Comparison of ENCODE assay signal across 8 cellular contexts in the genomic region with DNA sequence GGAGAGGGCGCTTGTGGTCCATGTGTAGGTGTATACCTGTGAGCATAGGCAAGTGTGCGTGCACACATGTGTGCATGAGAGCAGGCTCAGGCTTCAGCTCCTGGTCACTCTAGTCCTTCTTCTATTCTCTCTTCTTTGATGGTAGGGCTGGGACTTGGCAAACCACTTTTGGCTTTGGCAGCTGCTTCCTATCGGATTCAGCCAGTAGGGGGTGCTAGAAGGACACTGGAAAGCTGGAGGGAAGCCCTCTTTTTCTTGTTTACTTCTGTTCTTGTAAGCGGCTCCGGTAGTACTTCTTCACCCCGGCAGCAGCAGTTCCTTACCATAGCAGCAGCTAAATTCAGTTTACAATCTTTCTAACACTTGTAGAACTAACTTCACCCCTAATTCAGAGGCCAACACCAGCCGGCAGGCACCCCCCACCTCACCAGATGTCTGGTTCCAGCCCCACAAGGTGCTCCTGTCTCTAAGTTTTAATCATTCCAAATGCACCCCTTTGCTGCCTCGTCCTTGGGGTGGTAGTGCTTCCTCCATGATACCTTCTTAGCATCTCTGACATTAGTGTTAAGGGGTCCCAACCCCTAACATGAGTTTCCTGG. TPM values are rescaled to one million over a fixed set of nuclear protein-coding genes. Genes with fewer than 3 reads are reported as not detected.
DNase-seq lines count a peak whose midpoint lies in the region; ATAC-seq and TF ChIP-seq lines count a peak whose summit lies in the region.

No MANE protein-coding gene starts in this region.

- no peaks in the 10 kb centered on the region for H3K9me3 Mint-ChIP-seq in Caco-2 (ENCODE audit: unreplicated experiment)

- no peak for ATAC-seq in HG03354 (IDR thresholded peaks at IDR 0.05; ENCODE audit: poor library complexity, severe bottlenecking, unreplicated experiment)

- H3K9me3 ChIP-seq in Caco-2 (no peaks in the 10 kb centered on the region), iPS DF 6.9 (ENCODE audit: control insufficient read depth, insufficient read depth, low read length) (no peaks in the 10 kb centered on the region), suprapubic skin (no peaks in the 10 kb centered on the region)

- H3K4me1 Mint-ChIP-seq in Caco-2 (ENCODE audit: low read depth, unreplicated experiment), result peaks cover under 1% of the 10 kb centered on the region

- TF ChIP-seq CTCF in Caco-2 (IDR thresholded peaks at IDR 0.05; ENCODE audit: insufficient read depth in 1 of 2, low read depth in 1 of 2, low read length in 1 of 2, severe bottlenecking in 1 of 2, unreplicated experiment in 1 of 2) (peak; percentile 57 to 58), suprapubic skin (IDR thresholded peaks at IDR 0.05) (peak in 1 of 2 donors; percentile 30)

- no CpG with 5 or more reads among the region's 8 CpGs for WGBS in iPS DF 6.9 (ENCODE audit: insufficient coverage, insufficient read length)
- 60% methylated on average over 8 of the region's 8 CpGs for WGBS in suprapubic skin

- H3K4me3 ChIP-seq in Caco-2 (ENCODE audit: low read depth, low read length), result no peak overlapping the region
- no peak overlapping the region for H3K4me3 ChIP-seq in iPS DF 6.9 (ENCODE audit: low read length)
- no peak overlapping the region for H3K4me3 ChIP-seq in suprapubic skin

- H3K36me3 Mint-ChIP-seq in Caco-2 (ENCODE audit: insufficient read depth, unreplicated experiment), result no peaks in the 10 kb centered on the region

- peak in 1 of 2 experiments; percentile 72 for DNase-seq in Caco-2
- DNase-seq in HT-29 (ENCODE audit: low spot score), result peak; percentile 84
- DNase-seq in RKO (ENCODE audit: low spot score), result peak; percentile 43
- peak; percentile 63 for DNase-seq in activated naive CD4-positive, alpha-beta T cell treated with Interleukin-2 at 50 U/mL for 16 hours
- peak; percentile 77 for DNase-seq in iPS DF 6.9 (ENCODE audit: low read depth, low spot score)
- DNase-seq in stimulated activated CD4-positive, alpha-beta T cell treated with anti-CD3 and anti-CD28 coated beads, TNF-alpha, amount 100 ng/mL, for 24 hours (ENCODE audit: low read depth in 3 of 3), result peak; percentile 28 to 61 (median 49)
- no peak for DNase-seq in suprapubic skin (ENCODE audit: low spot score in 2 of 2)

- intact Hi-C loops in Caco-2 (cut with micrococcal nuclease; ENCODE audit: unreplicated experiment), result loop anchor here (5.0 kb wide), 3 partner anchors 71 to 776 kb away; a partner anchor contains a TSS

- H3K27ac ChIP-seq in iPS DF 6.9 (ENCODE audit: low read length), result no peak overlapping the region
- no peak overlapping the region for H3K27ac ChIP-seq in suprapubic skin

- H3K4me1 ChIP-seq in Caco-2 (no peaks in the 10 kb centered on the region), iPS DF 6.9 (ENCODE audit: control insufficient read depth, insufficient read depth, low read length) (peaks cover 2% of the 10 kb centered on the region; the same call in 1 of the 2 replicates), suprapubic skin (peaks cover 14% of the 10 kb centered on the region)

- no TSS peak for BruUV-seq in Caco-2 (replicated peaks; lab: Mats Ljungman, UMichigan)

- POLR2A ChIA-PET in Caco-2 (lab: Charles Lee), result no interaction called here

- no peak overlapping the region for H3K4me3 Mint-ChIP-seq in Caco-2 (ENCODE audit: unreplicated experiment)

- H3K36me3 ChIP-seq in Caco-2 (ENCODE audit: control insufficient read depth, insufficient read depth, low read length) (no peaks in the 10 kb centered on the region), iPS DF 6.9 (ENCODE audit: control insufficient read depth, insufficient read depth, low read length) (no peaks in the 10 kb centered on the region), suprapubic skin (no peaks in the 10 kb centered on the region)

- CTCF ChIA-PET in Caco-2 (lab: Charles Lee), result interaction anchor here (0.6 to 3.2 kb wide), 6 partner anchors 101 to 608 kb away, joined by 3 to 50 read pairs (median 6); a partner anchor contains a TSS

- no peak for TF ChIP-seq EP300 in suprapubic skin (IDR thresholded peaks at IDR 0.05)

- no peak overlapping the region for H3K27ac Mint-ChIP-seq in Caco-2 (ENCODE audit: unreplicated experiment)

- no peaks in the 10 kb centered on the region for H3K27me3 Mint-ChIP-seq in Caco-2 (ENCODE audit: insufficient read depth, unreplicated experiment)

- no peak for TF ChIP-seq POLR2A in suprapubic skin (IDR thresholded peaks at IDR 0.05)

- H3K27me3 ChIP-seq in Caco-2 (replicated peaks; ENCODE audit: control insufficient read depth, insufficient read depth, low read length) (no peaks in the 10 kb centered on the region), iPS DF 6.9 (ENCODE audit: control insufficient read depth, insufficient read depth, low read length) (no peaks in the 10 kb centered on the region), suprapubic skin (no peaks in the 10 kb centered on the region)

RNA-seq across cellular contexts. Expression of a gene that starts 25.1 kb away (rescaled TPM):
- 90.1 and 95.7 TPM in 2 replicates for total RNA-seq in Caco-2 (2022)
- total RNA-seq in HT-29 (2014; rRNA removed; shearing (Covaris generic)), result 27.6 and 28.2 TPM in 2 replicates
- 100 to 1,000 TPM in 2 of 4 donors, 10 to 100 TPM in 2; 60.6 to 104 (median 87.4) TPM for total RNA-seq in suprapubic skin

RNA-seq across cellular contexts. Expression of a gene that starts 43.2 kb away (rescaled TPM):
- total RNA-seq in Caco-2 (2022) (15.6 and 15.7 TPM in 2 replicates), suprapubic skin (10 to 100 TPM in 1 of 4 donors, 1 to 10 TPM in 3; 3.3 to 11.9 (median 4.7) TPM)
- total RNA-seq in HT-29 (2014; rRNA removed; shearing (Covaris generic)), result 10.5 and 11.9 TPM in 2 replicates

Comparison
In these comparisons a context has a peak if more than half of its experiments do, and no peak if none do; other contexts are left out.
1. DNase-seq: peak in HT-29 (single experiment), RKO (single experiment), activated naive CD4-positive, alpha-beta T cell treated with Interleukin-2 at 50 U/mL for 16 hours (single experiment), iPS DF 6.9 (single experiment) and stimulated activated CD4-positive, alpha-beta T cell treated with anti-CD3 and anti-CD28 coated beads, TNF-alpha, amount 100 ng/mL, for 24 hours (3 of 3); none in suprapubic skin (0 of 2).